Comparison of ENCODE assay signal across 8 cellular contexts in the genomic region with DNA sequence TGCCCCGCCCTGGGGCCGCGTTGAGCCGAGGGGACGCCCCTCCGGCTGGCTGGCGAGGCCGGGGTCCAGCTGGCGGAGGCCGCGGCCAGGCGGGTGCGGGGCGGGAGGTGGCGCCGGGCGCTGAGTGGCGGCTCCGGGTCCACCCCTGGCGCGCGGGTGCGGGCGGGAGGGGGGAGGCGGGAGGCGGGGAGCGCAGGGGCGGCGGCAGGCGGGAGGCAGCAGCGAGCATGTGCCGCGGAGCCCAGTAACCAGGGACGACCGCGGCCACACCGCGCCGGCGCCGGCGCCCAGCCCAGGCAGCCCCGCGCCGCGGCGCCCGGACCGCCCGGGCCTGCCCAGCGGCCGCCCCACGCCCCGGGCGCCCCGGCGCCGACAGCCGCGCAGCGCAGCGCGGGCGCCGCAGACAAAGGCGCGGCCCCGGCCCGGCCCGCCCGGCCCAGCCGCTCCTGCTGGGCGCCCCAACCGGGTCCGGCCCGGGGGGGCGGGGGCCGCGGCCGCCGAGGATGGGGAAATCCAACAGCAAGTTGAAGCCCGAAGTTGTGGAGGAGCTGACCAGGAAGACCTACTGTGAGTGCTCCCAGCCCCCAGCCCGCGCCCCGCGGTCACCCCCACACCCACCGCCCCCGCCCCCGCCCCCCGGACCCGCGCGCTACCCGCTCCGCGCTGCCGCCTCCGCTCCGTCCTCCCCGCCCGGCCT. TPM values are rescaled to one million over a fixed set of nuclear protein-coding genes. Genes with fewer than 3 reads are reported as not detected.
DNase-seq lines count a peak whose midpoint lies in the region; ATAC-seq and TF ChIP-seq lines count a peak whose summit lies in the region.

Gene NCS1, plus strand, starts transcription at position 244 of the 697 bp plus-strand sequence. Its CDS starts 260 bp downstream, at position 504.

- H3K36me3 Mint-ChIP-seq in Calu3 (ENCODE audit: insufficient read depth, unreplicated experiment): peaks cover 9% of the 10 kb centered on the region
- H3K36me3 Mint-ChIP-seq in activated CD4-positive, alpha-beta T cell treated with anti-CD3 and anti-CD28 coated beads, Interleukin-2, amount 10 ng/mL, durations not matched to agents 7 days and 5 days (ENCODE audit: low read depth): no peaks in the 10 kb centered on the region
- no peaks in the 10 kb centered on the region for H3K36me3 Mint-ChIP-seq in dendritic cell treated with granulocyte-macrophage colony-stimulating factor and Interleukin-4, amounts not matched to agents 40 ng/mL and 50 ng/mL, for 4 days (ENCODE audit: low read depth)

- peak; percentile 89 for ATAC-seq in left colon

- no peaks in the 10 kb centered on the region for H3K4me1 Mint-ChIP-seq in Calu3 (ENCODE audit: low read depth, unreplicated experiment)
- peaks cover 8% of the 10 kb centered on the region for H3K4me1 Mint-ChIP-seq in activated CD4-positive, alpha-beta T cell treated with anti-CD3 and anti-CD28 coated beads, Interleukin-2, amount 10 ng/mL, durations not matched to agents 7 days and 5 days
- H3K4me1 Mint-ChIP-seq in dendritic cell treated with granulocyte-macrophage colony-stimulating factor and Interleukin-4, amounts not matched to agents 40 ng/mL and 50 ng/mL, for 4 days (ENCODE audit: low read depth): no peaks in the 10 kb centered on the region

- no peak for TF ChIP-seq CTCF in Calu3 (IDR thresholded peaks at IDR 0.05; ENCODE audit: unreplicated experiment)

- H3K27ac Mint-ChIP-seq in Calu3 (ENCODE audit: unreplicated experiment): peak within 1 kb of the TSS; percentile 44
- H3K27ac Mint-ChIP-seq in activated CD4-positive, alpha-beta T cell treated with anti-CD3 and anti-CD28 coated beads, Interleukin-2, amount 10 ng/mL, durations not matched to agents 7 days and 5 days: peak within 1 kb of the TSS; percentile 66
- H3K27ac Mint-ChIP-seq in dendritic cell treated with granulocyte-macrophage colony-stimulating factor and Interleukin-4, amounts not matched to agents 40 ng/mL and 50 ng/mL, for 4 days: no peak within 1 kb of the TSS

- intact Hi-C loops in Calu3 (cut with micrococcal nuclease; ENCODE audit: unreplicated experiment): no loop called here
- intact Hi-C loops in dendritic cell treated with granulocyte-macrophage colony-stimulating factor and Interleukin-4, amounts not matched to agents 40 ng/mL and 50 ng/mL, for 4 days (cut with micrococcal nuclease): no loop called here
- intact Hi-C loops in left colon (cut with DNase I, micrococcal nuclease): no loop called here

- H3K9me3 Mint-ChIP-seq in Calu3 (ENCODE audit: low read depth, unreplicated experiment): no peaks in the 10 kb centered on the region
- no peaks in the 10 kb centered on the region for H3K9me3 Mint-ChIP-seq in activated CD4-positive, alpha-beta T cell treated with anti-CD3 and anti-CD28 coated beads, Interleukin-2, amount 10 ng/mL, durations not matched to agents 7 days and 5 days
- H3K9me3 Mint-ChIP-seq in dendritic cell treated with granulocyte-macrophage colony-stimulating factor and Interleukin-4, amounts not matched to agents 40 ng/mL and 50 ng/mL, for 4 days: no peaks in the 10 kb centered on the region

- peak; percentile 55 for DNase-seq in Calu3
- DNase-seq in NCI-H1105 treated with DMSO at 0.1 percent for 48 hours (lab: John Stamatoyannopoulos, UW): peak; percentile 51
- DNase-seq in activated CD4-positive, alpha-beta T cell treated with anti-CD3 and anti-CD28 coated beads, Interleukin-2, amount 10 ng/mL, durations not matched to agents 7 days and 5 days: peak; percentile 17
- DNase-seq in left colon: peak; percentile 58 to 72
- peak; percentile 38 to 59 for DNase-seq in stimulated activated CD4-positive, alpha-beta T cell treated with anti-CD3 and anti-CD28 coated beads, Interleukin-1b, Interleukin-23, amount 100 ng/mL, for 4 hours (ENCODE audit: low read depth in 2 of 2)
- DNase-seq in cortex of kidney (lab: John Stamatoyannopoulos, UW): no peak
- no peak for DNase-seq in cerebellar nuclear complex (lab: John Stamatoyannopoulos, UW)

- peaks cover 40% of the 10 kb centered on the region for H3K27me3 Mint-ChIP-seq in Calu3 (ENCODE audit: unreplicated experiment)
- peaks cover 31% of the 10 kb centered on the region for H3K27me3 Mint-ChIP-seq in activated CD4-positive, alpha-beta T cell treated with anti-CD3 and anti-CD28 coated beads, Interleukin-2, amount 10 ng/mL, durations not matched to agents 7 days and 5 days
- peaks cover 67% of the 10 kb centered on the region for H3K27me3 Mint-ChIP-seq in dendritic cell treated with granulocyte-macrophage colony-stimulating factor and Interleukin-4, amounts not matched to agents 40 ng/mL and 50 ng/mL, for 4 days

- POLR2A ChIA-PET in activated CD4-positive, alpha-beta T cell treated with anti-CD3 and anti-CD28 coated beads, Interleukin-2, amount 10 ng/mL, durations not matched to agents 7 days and 5 days (lab: Charles Lee): no interaction called here

- H3K4me3 Mint-ChIP-seq in Calu3 (ENCODE audit: low read depth, unreplicated experiment): peak within 1 kb of the TSS; percentile 55
- H3K4me3 Mint-ChIP-seq in activated CD4-positive, alpha-beta T cell treated with anti-CD3 and anti-CD28 coated beads, Interleukin-2, amount 10 ng/mL, durations not matched to agents 7 days and 5 days: peak within 1 kb of the TSS; percentile 61
- H3K4me3 Mint-ChIP-seq in dendritic cell treated with granulocyte-macrophage colony-stimulating factor and Interleukin-4, amounts not matched to agents 40 ng/mL and 50 ng/mL, for 4 days: peak within 1 kb of the TSS; percentile 41

- BruUV-seq in Calu3 (replicated peaks; lab: Mats Ljungman, UMichigan): no TSS peak

- CTCF ChIA-PET in Calu3 (lab: Charles Lee): interaction anchor here (0.5 kb wide), 1 partner anchor 93 kb away, joined by 7 read pairs; no protein-coding TSS in a partner anchor
- CTCF ChIA-PET in activated CD4-positive, alpha-beta T cell treated with anti-CD3 and anti-CD28 coated beads, Interleukin-2, amount 10 ng/mL, durations not matched to agents 7 days and 5 days (lab: Charles Lee): interaction anchor here (0.7 kb wide), 1 partner anchor 70 kb away, joined by 4 read pairs; no protein-coding TSS in a partner anchor

RNA-seq across cellular contexts. Expression of gene NCS1, which starts in this region (rescaled TPM):
- total RNA-seq in Calu3 (2022): 14.4 and 16.1 TPM in 2 replicates
- total RNA-seq in activated CD4-positive, alpha-beta T cell treated with anti-CD3 and anti-CD28 coated beads, Interleukin-2, amount 10 ng/mL, durations not matched to agents 7 days and 5 days: 1 to 10 TPM; 1.0 to 1.2 TPM
- 10 to 100 TPM in 1 of 2 donors, 1 to 10 TPM in 1; 2.1 to 23.7 TPM for total RNA-seq in left colon

Comparison
In these comparisons a context has a peak if more than half of its experiments do, and no peak if none do; other contexts are left out.
1. DNase-seq: peak in Calu3 (single experiment), NCI-H1105 treated with DMSO at 0.1 percent for 48 hours (single experiment), activated CD4-positive, alpha-beta T cell treated with anti-CD3 and anti-CD28 coated beads, Interleukin-2, amount 10 ng/mL, durations not matched to agents 7 days and 5 days (single experiment), left colon (2 of 2) and stimulated activated CD4-positive, alpha-beta T cell treated with anti-CD3 and anti-CD28 coated beads, Interleukin-1b, Interleukin-23, amount 100 ng/mL, for 4 hours (2 of 2); none in cortex of kidney (single experiment) and cerebellar nuclear complex (0 of 2).
2. Peak in every context shown above with its lines, with median percentiles within 50 percentile points of each other: H3K4me3 Mint-ChIP-seq.